In genomic region chr2:111705206-111705605, GRCh38 we compare ENCODE assay signal across 10 cellular contexts.
DNase-seq lines count a peak whose midpoint lies in the region; ATAC-seq, FAIRE-seq and TF ChIP-seq lines count a peak whose summit lies in the region.
"Had no signal": no experiment of that assay in that cellular context is flagged by ENCODE, and none has a peak within 500 bp of the region (broad histone marks: within the 10 kb centered on the region; RNA-seq: fewer than 3 reads in every experiment).

No MANE protein-coding gene starts in this region.

- POLR2A ChIA-PET in H1 (lab: Charles Lee; ENCODE audit: partially characterized antibody), result interaction anchor here (0.6 kb wide), 1 partner anchor 266 kb away, joined by 3 read pairs; no protein-coding TSS in a partner anchor

- H2BK5ac ChIP-seq in H1 (ENCODE audit: low read depth, low read length), result peak overlapping the region; percentile 94; the same call in 1 of the 2 replicates

- H3K27me3 ChIP-seq in HUES48 (ENCODE audit: control insufficient read depth, insufficient read depth, low read length) (no peaks in the 10 kb centered on the region), H1 (replicated peaks in 1 of 4; ENCODE audit: control insufficient read depth in 3 of 4, extremely low read depth in 1 of 4, insufficient read depth in 3 of 4, low read length in 3 of 4) (peaks cover 0 to 7% (median 0%) of the 10 kb centered on the region in 4 experiments; a peak in 1 of 7 replicates), stomach (no peaks in the 10 kb centered on the region)

- ATAC-seq in stimulated activated naive CD8-positive, alpha-beta T cell treated with anti-CD3 and anti-CD28 coated beads, Interleukin-15, Interleukin-2, amounts not matched to agents 100 U/mL and 50 U/mL, for 24 hours, result no peak

- no peak overlapping the region for H3K4me3 Mint-ChIP-seq in stimulated activated naive CD8-positive, alpha-beta T cell treated with anti-CD3 and anti-CD28 coated beads, Interleukin-15, Interleukin-2, amounts not matched to agents 100 ng/mL and 50 ng/mL, for 24 hours

- no peak for FAIRE-seq in H1 (lab: Jason Lieb, UNC)

- H4K5ac ChIP-seq in H1 (ENCODE audit: insufficient read length, low read depth, low read length), result peak overlapping the region; percentile 26

- H3K4me2 ChIP-seq in H1 (ENCODE audit: insufficient read depth in 1 of 2, low read depth in 2 of 2, low read length in 2 of 2), result peak overlapping the region in 1 of 2 experiments; percentile 0; a peak in 1 of 4 replicates

- H3K4me1 ChIP-seq in HUES48 (ENCODE audit: control insufficient read depth, insufficient read depth, low read length) (peaks cover 28% of the 10 kb centered on the region), H1 (replicated peaks in 1 of 4; ENCODE audit: control insufficient read depth in 3 of 4, insufficient read depth in 4 of 4, low read length in 3 of 4) (peaks cover 11 to 33% (median 21%) of the 10 kb centered on the region in 4 experiments), stomach (peaks cover 0 to 30% (median 13%) of the 10 kb centered on the region in 4 donors)

- H4K91ac ChIP-seq in H1 (replicated peaks; ENCODE audit: insufficient read length, low read length), result peak overlapping the region; percentile 93

- CTCF ChIA-PET in H1 (lab: Charles Lee; ENCODE audit: partially characterized antibody), result interaction anchor here (1.6 to 5.4 kb wide), 2 partner anchors 80 to 86 kb away, joined by 5 to 31 read pairs; no protein-coding TSS in a partner anchor

- TF ChIP-seq RAD21 in H1 (IDR thresholded peaks at IDR 0.05 in 1 of 2, conservative IDR thresholded peaks at IDR 0.05 in 1 of 2; ENCODE audit: low read depth in 2 of 2, low read length in 2 of 2), result no peak

- 62% methylated on average over 6 of the region's 6 CpGs; no CpG with 5 or more reads in 1 of the 2 experiments for WGBS in H1 (ENCODE audit: extremely low coverage in 1 of 2, insufficient coverage in 1 of 2, insufficient read length in 1 of 2, insufficient replicate concordance in 2 of 2, low coverage in 1 of 2, low lambda C conversion rate in 2 of 2, missing lambda C conversion rate in 1 of 2), 2 experiments
- 78 to 89% (median 81%) methylated on average over 6 of the region's 6 CpGs for WGBS in stomach, 5 donors

- no peak overlapping the region for H3K14ac ChIP-seq in H1 (ENCODE audit: insufficient read length)

- H3K9ac ChIP-seq in HUES48 (ENCODE audit: low read depth, low read length) (peak overlapping the region; percentile 41), H1 (replicated peaks in 1 of 4; ENCODE audit: extremely low read depth in 1 of 4, low read depth in 3 of 4, low read length in 3 of 4) (peak overlapping the region in 2 of 4 experiments; percentile 25 to 31; a peak in 5 of 7 replicates)

- peak overlapping the region; percentile 98 for H2BK20ac ChIP-seq in H1 (ENCODE audit: low read length)

- peak overlapping the region; percentile 88 for H2AK5ac ChIP-seq in H1 (ENCODE audit: low read depth, low read length)

- peak overlapping the region; percentile 84 for H3K18ac ChIP-seq in H1 (ENCODE audit: extremely low read depth, low read length)

- TF ChIP-seq CTCF in H1 (IDR thresholded peaks at IDR 0.05; ENCODE audit: control extremely low read depth in 1 of 3, insufficient read depth in 1 of 3, low read depth in 1 of 3, low read length in 3 of 3) (no peak), stomach (IDR thresholded peaks at IDR 0.05) (no peak)

- H2AFZ ChIP-seq in H1 (ENCODE audit: low read length), result no peak overlapping the region

- H2BK120ac ChIP-seq in H1 (replicated peaks; ENCODE audit: low read depth, low read length), result peak overlapping the region; percentile 81

- H3K36me3 Mint-ChIP-seq in stimulated activated naive CD8-positive, alpha-beta T cell treated with anti-CD3 and anti-CD28 coated beads, Interleukin-15, Interleukin-2, amounts not matched to agents 100 ng/mL and 50 ng/mL, for 24 hours (ENCODE audit: low read depth), result no peaks in the 10 kb centered on the region

- DNase-seq in stimulated activated naive CD8-positive, alpha-beta T cell treated with anti-CD3 and anti-CD28 coated beads, Interleukin-15, Interleukin-2, amounts not matched to agents 100 U/mL and 50 U/mL, for 24 hours, result no peak
- no peak for DNase-seq in H1 (ENCODE audit: low read depth in 1 of 2, low spot score in 2 of 2)
- no peak for DNase-seq in ecto neural progenitor cell (ENCODE audit: low spot score)
- no peak for DNase-seq in stomach
- DNase-seq in NCI-H82 (lab: John Stamatoyannopoulos, UW), result no peak
- DNase-seq in HuH-7.5 (ENCODE audit: low spot score), result no peak
- DNase-seq: NCI-H1092, T-helper 9 cell had no signal

- no peaks in the 10 kb centered on the region for H3K23me2 ChIP-seq in H1 (ENCODE audit: low read depth, low read length)

- TF ChIP-seq EP300 in H1 (IDR thresholded peaks at IDR 0.05; ENCODE audit: borderline replicate concordance in 1 of 2, low read depth in 2 of 2, low read length in 2 of 2) (no peak), stomach (IDR thresholded peaks at IDR 0.05) (no peak)

- H3K4me3 ChIP-seq in HUES48 (ENCODE audit: low read depth, low read length), result no peak overlapping the region
- H3K4me3 ChIP-seq in H1 (ENCODE audit: extremely low read depth in 1 of 4, insufficient read depth in 2 of 4, low read depth in 3 of 4, low read length in 4 of 4), result 0 out of 8 replicates have a peak overlapping the region, but pooled peaks of 1 of the 4 experiments have one; percentile 7
- no peak overlapping the region for H3K4me3 ChIP-seq in stomach

- H3K9me3 Mint-ChIP-seq in stimulated activated naive CD8-positive, alpha-beta T cell treated with anti-CD3 and anti-CD28 coated beads, Interleukin-15, Interleukin-2, amounts not matched to agents 100 ng/mL and 50 ng/mL, for 24 hours, result no peaks in the 10 kb centered on the region

- H3K27ac ChIP-seq in HUES48 (ENCODE audit: low read depth, low read length), result peak overlapping the region; percentile 96
- peak overlapping the region; percentile 73 for H3K27ac ChIP-seq in H1 (ENCODE audit: low read depth, low read length)
- peak overlapping the region in 1 of 5 donors; percentile 39 for H3K27ac ChIP-seq in stomach

- H2BK15ac ChIP-seq in H1 (ENCODE audit: low read length), result peak overlapping the region; percentile 63; the same call in 1 of the 2 replicates

- intact Hi-C loops in stomach (cut with DNase I; ENCODE audit: low total_unique reads), result no loop called here

- peak overlapping the region; percentile 94 for H3K4ac ChIP-seq in H1 (replicated peaks; ENCODE audit: insufficient read length, low read depth, low read length)

- no peaks in the 10 kb centered on the region for H4K20me1 ChIP-seq in H1 (replicated peaks in 1 of 2; ENCODE audit: control insufficient read depth in 1 of 2, insufficient read depth in 2 of 2, low read length in 2 of 2)

- peak overlapping the region; percentile 7; the same call in 1 of the 2 replicates for H4K8ac ChIP-seq in H1 (ENCODE audit: extremely low read depth, insufficient read depth, low read length)

- H3K9me3 ChIP-seq in HUES48 (ENCODE audit: control insufficient read depth, insufficient read depth, low read length) (no peaks in the 10 kb centered on the region), H1 (ENCODE audit: insufficient read depth in 2 of 2, low read depth in 1 of 2, low read length in 1 of 2) (no peaks in the 10 kb centered on the region), stomach (no peaks in the 10 kb centered on the region)

- H3K4me1 Mint-ChIP-seq in stimulated activated naive CD8-positive, alpha-beta T cell treated with anti-CD3 and anti-CD28 coated beads, Interleukin-15, Interleukin-2, amounts not matched to agents 100 ng/mL and 50 ng/mL, for 24 hours (ENCODE audit: low read depth), result peaks cover 47% of the 10 kb centered on the region

- H3K36me3 ChIP-seq in HUES48 (ENCODE audit: control insufficient read depth, insufficient read depth, low read length), result no peaks in the 10 kb centered on the region
- H3K36me3 ChIP-seq in H1 (ENCODE audit: control insufficient read depth in 2 of 4, insufficient read depth in 4 of 4, low read length in 3 of 4), result no peaks in the 10 kb centered on the region
- no peaks in the 10 kb centered on the region for H3K36me3 ChIP-seq in stomach

- H3K56ac ChIP-seq in H1 (replicated peaks; ENCODE audit: insufficient read length, low read depth, low read length), result no peak overlapping the region

- H2BK12ac ChIP-seq in H1 (ENCODE audit: low read depth, low read length), result peak overlapping the region; percentile 96

- H3K27me3 Mint-ChIP-seq in stimulated activated naive CD8-positive, alpha-beta T cell treated with anti-CD3 and anti-CD28 coated beads, Interleukin-15, Interleukin-2, amounts not matched to agents 100 ng/mL and 50 ng/mL, for 24 hours, result peaks cover 22% of the 10 kb centered on the region

- H3K79me1 ChIP-seq in H1 (ENCODE audit: low read depth, low read length), result no peaks in the 10 kb centered on the region

- H3K27ac Mint-ChIP-seq in stimulated activated naive CD8-positive, alpha-beta T cell treated with anti-CD3 and anti-CD28 coated beads, Interleukin-15, Interleukin-2, amounts not matched to agents 100 ng/mL and 50 ng/mL, for 24 hours, result peak overlapping the region; percentile 45

- TF ChIP-seq POLR2A in H1 (IDR thresholded peaks at IDR 0.05; ENCODE audit: control extremely low read depth in 1 of 2, low read depth in 2 of 2, low read length in 2 of 2) (no peak), stomach (IDR thresholded peaks at IDR 0.05) (no peak)

- H3K23ac ChIP-seq in H1 (ENCODE audit: insufficient read length), result no peak overlapping the region

- no peaks in the 10 kb centered on the region for H3K79me2 ChIP-seq in H1 (ENCODE audit: control insufficient read depth in 1 of 2, insufficient read depth in 2 of 2, low read length in 2 of 2)

TF ChIP-seq in H1, 55 proteins besides CTCF, POLR2A, EP300 and RAD21 (continues in another document):
- no peak for TF ChIP-seq TCF12 (IDR thresholded peaks at IDR 0.05; ENCODE audit: low read depth, low read length)
- TF ChIP-seq E2F6 (IDR thresholded peaks at IDR 0.05), result no peak
- TF ChIP-seq POU5F1 (IDR thresholded peaks at IDR 0.05; ENCODE audit: low read depth, low read length), result no peak
- no peak for TF ChIP-seq CHD2 (IDR thresholded peaks at IDR 0.05; ENCODE audit: low read length)
- no peak for TF ChIP-seq ATF3 (IDR thresholded peaks at IDR 0.05; ENCODE audit: insufficient read depth, low read depth, low read length)
- TF ChIP-seq PHF8 (conservative IDR thresholded peaks at IDR 0.05; ENCODE audit: low read depth, low read length), result no peak
- TF ChIP-seq GTF2F1 (IDR thresholded peaks at IDR 0.05; ENCODE audit: borderline replicate concordance, low read depth, low read length), result no peak
- TF ChIP-seq POLR2AphosphoS5 (IDR thresholded peaks at IDR 0.05; ENCODE audit: low read depth, low read length), result no peak
